15 cellular contexts compared by ENCODE assay signal in genomic region chr12:78802593-78802992, GRCh38.
DNase-seq lines count a peak whose midpoint lies in the region; ATAC-seq, FAIRE-seq and TF ChIP-seq lines count a peak whose summit lies in the region.
"Had no signal": no experiment of that assay in that cellular context is flagged by ENCODE, and none has a peak within 500 bp of the region (broad histone marks: within the 10 kb centered on the region; RNA-seq: fewer than 3 reads in every experiment).

No MANE protein-coding gene starts in this region.

- H3K4me1 ChIP-seq in endothelial cell of umbilical vein (ENCODE audit: control insufficient read depth, extremely low read depth, insufficient read depth, low read length) = no peaks in the 10 kb centered on the region
- H3K4me1 ChIP-seq: esophagus squamous epithelium, HAP-1 had no signal

- H3K9me1 ChIP-seq in endothelial cell of umbilical vein (replicated peaks; ENCODE audit: control insufficient read depth, extremely low read depth, insufficient read depth, low read length) = no peaks in the 10 kb centered on the region

- peaks cover 7% of the 10 kb centered on the region for H3K27me3 Mint-ChIP-seq in osteocyte (ENCODE audit: unreplicated experiment)

- no peak overlapping the region for H2AFZ ChIP-seq in endothelial cell of umbilical vein (ENCODE audit: low read depth, low read length)

- DNase-seq in EL (peak; percentile 66), OCI-M1 (lab: John Stamatoyannopoulos, UW) (peak; percentile 39), endothelial cell of umbilical vein (ENCODE audit: low read depth, low spot score) (no peak), skeletal muscle cell (ENCODE audit: low read depth) (peak; percentile 32), SKM-1 treated with dmso at 0.1 percent for 144 hours (lab: John Stamatoyannopoulos, UW; ENCODE audit: unreplicated experiment) (no peak), osteocyte (ENCODE audit: extremely low spot score, unreplicated experiment) (no peak)
- DNase-seq: activated CD8-positive, alpha-beta memory T cell treated with anti-CD3 and anti-CD28 coated beads, Interleukin-2, amount 50 U/mL, for 48 hours; anterior cingulate cortex; esophagus squamous epithelium; KG1; NCI-H2081 treated with DMSO at 0.1 percent for 48 hours; stimulated activated naive CD4-positive, alpha-beta T cell had no signal

- no peaks in the 10 kb centered on the region for H3K9me3 Mint-ChIP-seq in osteocyte (ENCODE audit: unreplicated experiment)
- H3K9me3 Mint-ChIP-seq: neural crest cell had no signal

- no peak overlapping the region for H3K4me2 ChIP-seq in endothelial cell of umbilical vein (ENCODE audit: insufficient read depth, low read length)

- H3K36me3 ChIP-seq in endothelial cell of umbilical vein (ENCODE audit: control insufficient read depth in 2 of 2, extremely low read depth in 1 of 2, insufficient read depth in 2 of 2, low read length in 2 of 2) = no peaks in the 10 kb centered on the region
- H3K36me3 ChIP-seq: esophagus squamous epithelium, HAP-1 had no signal

- no peaks in the 10 kb centered on the region for H3K79me2 ChIP-seq in endothelial cell of umbilical vein (ENCODE audit: control insufficient read depth, insufficient read depth, low read length)

- no peak overlapping the region for H3K9ac ChIP-seq in endothelial cell of umbilical vein (replicated peaks; ENCODE audit: extremely low read depth, insufficient read depth, low read length)

- H3K27ac Mint-ChIP-seq in osteocyte (ENCODE audit: unreplicated experiment) = no peak overlapping the region

- H4K20me1 ChIP-seq in endothelial cell of umbilical vein (replicated peaks; ENCODE audit: control insufficient read depth, extremely low read depth, insufficient read depth, low read length) = no peaks in the 10 kb centered on the region

- no peak for TF ChIP-seq POLR2A in endothelial cell of umbilical vein (IDR thresholded peaks at IDR 0.05; ENCODE audit: low read depth, low read length)

- H3K27ac ChIP-seq in endothelial cell of umbilical vein (ENCODE audit: insufficient read depth, low read depth, low read length) = no peak overlapping the region
- H3K27ac ChIP-seq: esophagus squamous epithelium had no signal

- no peaks in the 10 kb centered on the region for H3K9me3 ChIP-seq in endothelial cell of umbilical vein (replicated peaks; ENCODE audit: control insufficient read depth, insufficient read depth, low read length)
- H3K9me3 ChIP-seq: esophagus squamous epithelium, HAP-1 had no signal

- CTCF ChIA-PET in endothelial cell of umbilical vein (lab: Charles Lee) = interaction anchor here (0.9 kb wide), 3 partner anchors 9 to 332 kb away, joined by 3 read pairs; no protein-coding TSS in a partner anchor

- peak; percentile 48 for FAIRE-seq in endothelial cell of umbilical vein (lab: Jason Lieb, UNC)

- ATAC-seq in HG03196 (IDR thresholded peaks at IDR 0.05; ENCODE audit: unreplicated experiment) = no peak

- H3K36me3 Mint-ChIP-seq in osteocyte (ENCODE audit: unreplicated experiment) = no peaks in the 10 kb centered on the region

- no peaks in the 10 kb centered on the region for H3K4me1 Mint-ChIP-seq in osteocyte (ENCODE audit: unreplicated experiment)
- H3K4me1 Mint-ChIP-seq: neural crest cell had no signal

- BruUV-seq in endothelial cell of umbilical vein (replicated peaks; lab: Mats Ljungman, UMichigan) = no TSS peak

- no peaks in the 10 kb centered on the region for H3K27me3 ChIP-seq in endothelial cell of umbilical vein (ENCODE audit: control insufficient read depth in 2 of 2, insufficient read depth in 2 of 2, low read length in 2 of 2)
- H3K27me3 ChIP-seq: esophagus squamous epithelium had no signal

- H3K4me3 ChIP-seq in endothelial cell of umbilical vein (replicated peaks in 1 of 3; ENCODE audit: insufficient read depth in 1 of 3, low read depth in 1 of 3, low read length in 3 of 3) (no peak overlapping the region), skeletal muscle cell (ENCODE audit: low read depth, low read length) (no peak overlapping the region)
- H3K4me3 ChIP-seq: esophagus squamous epithelium, HAP-1 had no signal

- H3K4me3 Mint-ChIP-seq in osteocyte (ENCODE audit: unreplicated experiment) = no peak overlapping the region
- H3K4me3 Mint-ChIP-seq: neural crest cell had no signal

- intact Hi-C loops in endothelial cell of umbilical vein (cut with micrococcal nuclease) = no loop called here

- dilution Hi-C loops in endothelial cell of umbilical vein (cut with MboI; ENCODE audit: extremely low pct_ligation_motif_present, low sequenced_read_pairs) = no loop called here

- POLR2A ChIA-PET in endothelial cell of umbilical vein (lab: Charles Lee) = no interaction called here

- no peak for TF ChIP-seq CTCF in endothelial cell of umbilical vein (IDR thresholded peaks at IDR 0.05; ENCODE audit: extremely low read depth in 1 of 2, insufficient read depth in 1 of 2, low read depth in 1 of 2, low read length in 2 of 2)
- no peak for TF ChIP-seq CTCF in osteocyte (IDR thresholded peaks at IDR 0.05)

TF ChIP-seq in endothelial cell of umbilical vein, 7 proteins besides CTCF, POLR2A, EP300 and RAD21:
- no peak for TF ChIP-seq EZH2 (IDR thresholded peaks at IDR 0.05; ENCODE audit: borderline replicate concordance, low read depth, low read length, severe bottlenecking)
- TF ChIP-seq POLR2AphosphoS5 (IDR thresholded peaks at IDR 0.05; ENCODE audit: insufficient read depth, low read depth, low read length) = no peak
- no peak for TF ChIP-seq FOS (IDR thresholded peaks at IDR 0.05; ENCODE audit: borderline replicate concordance, insufficient read depth, low read length)
- no peak for TF ChIP-seq MAX (IDR thresholded peaks at IDR 0.05; ENCODE audit: insufficient read depth, insufficient read length)
- TF ChIP-seq GATA2 (IDR thresholded peaks at IDR 0.05; ENCODE audit: insufficient read depth, insufficient read length, low read depth, low read length) = no peak
- TF ChIP-seq MYC (IDR thresholded peaks at IDR 0.05; ENCODE audit: low read depth, low read length) = no peak
- TF ChIP-seq JUN (IDR thresholded peaks at IDR 0.05; ENCODE audit: borderline replicate concordance, insufficient read depth, insufficient read length, low read depth) = no peak

Comparison
In these comparisons a context has a peak if more than half of its experiments do, and no peak if none do; other contexts are left out.
1. DNase-seq: peak in EL (single experiment), OCI-M1 (single experiment) and skeletal muscle cell (single experiment); none in endothelial cell of umbilical vein (single experiment), SKM-1 treated with dmso at 0.1 percent for 144 hours (single experiment) and osteocyte (single experiment).